18 cellular contexts compared by ENCODE assay signal in genomic region chr1:58074702-58075578, GRCh38.
DNase-seq lines count a peak whose midpoint lies in the region; ATAC-seq, FAIRE-seq and TF ChIP-seq lines count a peak whose summit lies in the region.
"Had no signal": no experiment of that assay in that cellular context is flagged by ENCODE, and none has a peak within 500 bp of the region (broad histone marks: within the 10 kb centered on the region; RNA-seq: fewer than 3 reads in every experiment).

No MANE protein-coding gene starts in this region.

- H3K9me3 ChIP-seq in GM12878 (replicated peaks; ENCODE audit: control insufficient read depth, insufficient read depth, low read length), result no peaks in the 10 kb centered on the region
- H3K9me3 ChIP-seq in right cardiac atrium (ENCODE audit: control insufficient read depth, low read length), result no peaks in the 10 kb centered on the region
- no peaks in the 10 kb centered on the region for H3K9me3 ChIP-seq in aorta (ENCODE audit: control insufficient read depth, low read length)
- no peaks in the 10 kb centered on the region for H3K9me3 ChIP-seq in PC-9 (ENCODE audit: insufficient read depth, low read depth)

- intact Hi-C loops in Right ventricle myocardium superior (cut with DNase I), result no loop called here
- intact Hi-C loops in cardiac septum (cut with DNase I), result no loop called here
- intact Hi-C loops in GM12878 (cut with micrococcal nuclease; ENCODE audit: unreplicated experiment), result no loop called here
- intact Hi-C loops in right cardiac atrium (cut with DNase I), result no loop called here
- intact Hi-C loops in aorta (cut with DNase I), result no loop called here
- intact Hi-C loops in PC-9 (cut with micrococcal nuclease; ENCODE audit: unreplicated experiment), result no loop called here

- ATAC-seq in Right ventricle myocardium superior (ENCODE audit: poor library complexity) (peak; percentile 61), GM12878 (no peak), right cardiac atrium (peak; percentile 14 to 72), aorta (ENCODE audit: low FRiP score) (peak; percentile 19), GM18505 (IDR thresholded peaks at IDR 0.05; ENCODE audit: unreplicated experiment) (no peak)
- ATAC-seq: CD8-positive, alpha-beta T cell; HCT116 had no signal

- DNase-seq in Right ventricle myocardium superior (no peak), cardiac septum (ENCODE audit: low spot score) (no peak), GM12878 (ENCODE audit: low read depth, low spot score) (no peak), right cardiac atrium (peak in 1 of 3 donors; percentile 51), aorta (no peak), PC-9 (no peak)
- DNase-seq: CD8-positive, alpha-beta T cell; COR-L47; DMS153; DMS79 treated with DMSO at 0.1 percent for 48 hours; EL had no signal

- H3K79me2 ChIP-seq in GM12878 (ENCODE audit: control insufficient read depth, insufficient read depth, low read length) (no peaks in the 10 kb centered on the region), PC-9 (ENCODE audit: low read depth) (no peaks in the 10 kb centered on the region)

- BruUV-seq in GM12878 (replicated peaks; lab: Mats Ljungman, UMichigan) (no TSS peak), PC-9 (replicated peaks; lab: Mats Ljungman, UMichigan) (no TSS peak)

- no peak overlapping the region for H3K9ac ChIP-seq in GM12878 (ENCODE audit: control insufficient read depth, insufficient read depth, low read length)

- H3K27me3 ChIP-seq in GM12878 (replicated peaks in 1 of 2; ENCODE audit: control insufficient read depth in 2 of 2, insufficient read depth in 2 of 2, low read length in 1 of 2) (no peaks in the 10 kb centered on the region; a peak in 2 of 4 replicates), right cardiac atrium (ENCODE audit: control insufficient read depth, insufficient read depth) (no peaks in the 10 kb centered on the region), aorta (ENCODE audit: control insufficient read depth in 1 of 2, insufficient read depth in 2 of 2, low read length in 1 of 2) (no peaks in the 10 kb centered on the region), PC-9 (ENCODE audit: insufficient read depth, low read depth) (no peaks in the 10 kb centered on the region)

- H3K36me3 ChIP-seq in GM12878 (ENCODE audit: control insufficient read depth in 2 of 2, insufficient read depth in 2 of 2, low read length in 1 of 2) (no peaks in the 10 kb centered on the region), aorta (ENCODE audit: control insufficient read depth in 1 of 2, insufficient read depth in 2 of 2, low read length in 1 of 2) (no peaks in the 10 kb centered on the region), PC-9 (ENCODE audit: low read depth) (no peaks in the 10 kb centered on the region)

- POLR2A ChIA-PET in GM12878 (lab: Charles Lee) (no interaction called here), PC-9 (lab: Charles Lee; ENCODE audit: unreplicated experiment) (no interaction called here)

- in situ Hi-C loops in GM12878 (cut with MboI), result no loop called here

- no peak for TF ChIP-seq RAD21 in GM12878 (IDR thresholded peaks at IDR 0.05; ENCODE audit: insufficient read depth, low read depth, low read length)

- 9% methylated on average over 5 of the region's 5 CpGs for WGBS in GM12878 (ENCODE audit: insufficient coverage, insufficient replicate concordance, low lambda C conversion rate, missing lambda C conversion rate)
- 27% methylated on average over 5 of the region's 5 CpGs for WGBS in right cardiac atrium
- 36 to 37% methylated on average over 5 of the region's 5 CpGs for WGBS in aorta, 2 donors

- H3F3A ChIP-seq in PC-9 (ENCODE audit: insufficient read depth, low read depth), result no peaks in the 10 kb centered on the region

- RAD21 ChIA-PET in GM12878 (lab: Charles Lee; ENCODE audit: unreplicated experiment), result interaction anchor here (1.4 to 1.6 kb wide), 2 partner anchors 17 to 89 kb away, joined by 3 read pairs; no protein-coding TSS in a partner anchor

- SMC1A ChIA-PET in GM12878 (lab: Charles Lee; ENCODE audit: uncharacterized antibody, unreplicated experiment), result interaction anchor here (0.7 to 2.1 kb wide), 6 partner anchors 10 to 33 kb away, joined by 3 to 6 read pairs (median 3); no protein-coding TSS in a partner anchor

- no peaks in the 10 kb centered on the region for H3K9me2 ChIP-seq in PC-9 (ENCODE audit: insufficient read depth)

- H3K4me3 ChIP-seq in GM12878, result no peak overlapping the region
- no peak overlapping the region for H3K4me3 ChIP-seq in right cardiac atrium (ENCODE audit: low read length)
- no peak overlapping the region for H3K4me3 ChIP-seq in aorta (ENCODE audit: low read length in 2 of 2)
- H3K4me3 ChIP-seq in PC-9, result no peak overlapping the region

- TF ChIP-seq CTCF in GM12878 (IDR thresholded peaks at IDR 0.05 in 2 of 3, conservative IDR thresholded peaks at IDR 0.05 in 1 of 3; ENCODE audit: control insufficient read depth in 2 of 3, extremely low read depth in 1 of 3, insufficient read depth in 1 of 3, low read depth in 3 of 3, low read length in 3 of 3), result no peak
- no peak for TF ChIP-seq CTCF in PC-9 (conservative IDR thresholded peaks at IDR 0.05)

- H3K27ac ChIP-seq in GM12878 (ENCODE audit: control insufficient read depth, insufficient read depth) (no peak overlapping the region), right cardiac atrium (ENCODE audit: low read length) (no peak overlapping the region), aorta (ENCODE audit: low read depth in 1 of 2, low read length in 2 of 2) (no peak overlapping the region), PC-9 (no peak overlapping the region)
- H3K27ac ChIP-seq: HL-60 had no signal

- TF ChIP-seq POLR2A in GM12878 (IDR thresholded peaks at IDR 0.05; ENCODE audit: low read depth, low read length) (no peak), GM18505 (IDR thresholded peaks at IDR 0.05; ENCODE audit: borderline replicate concordance, extremely low read depth, insufficient read depth, insufficient read length) (no peak)

- TF ChIP-seq EP300 in GM12878 (IDR thresholded peaks at IDR 0.05; ENCODE audit: borderline replicate concordance in 1 of 2, control insufficient read depth in 1 of 2, low read depth in 2 of 2, low read length in 2 of 2), result no peak

- no peaks in the 10 kb centered on the region for H3K4me1 ChIP-seq in GM12878 (ENCODE audit: control insufficient read depth, insufficient read depth, low read length)
- no peaks in the 10 kb centered on the region for H3K4me1 ChIP-seq in right cardiac atrium (ENCODE audit: control insufficient read depth, insufficient read depth, low read length)
- H3K4me1 ChIP-seq in aorta (ENCODE audit: control insufficient read depth in 1 of 2, insufficient read depth in 2 of 2, low read length in 2 of 2), result no peaks in the 10 kb centered on the region
- H3K4me1 ChIP-seq in PC-9 (replicated peaks; ENCODE audit: insufficient read depth), result no peaks in the 10 kb centered on the region

- FAIRE-seq in GM12878 (lab: Jason Lieb, UNC), result no peak
- FAIRE-seq: A204.1, D721Med, G401.6, GM12892 had no signal

- H4K20me1 ChIP-seq in GM12878 (ENCODE audit: control insufficient read depth, insufficient read depth), result no peaks in the 10 kb centered on the region
- no peaks in the 10 kb centered on the region for H4K20me1 ChIP-seq in PC-9 (ENCODE audit: insufficient read depth)

- no peak overlapping the region for H2AFZ ChIP-seq in GM12878 (ENCODE audit: control insufficient read depth, low read depth, low read length)
- H2AFZ ChIP-seq in PC-9, result no peak overlapping the region

- CTCF ChIA-PET in GM12878 (lab: Yijun Ruan, JAX) (interaction anchor here (0.8 to 1.6 kb wide), 3 partner anchors 9 to 577 kb away, joined by 3 to 4 read pairs (median 3); no protein-coding TSS in a partner anchor), PC-9 (lab: Charles Lee) (no interaction called here)

- no peak overlapping the region for H3K4me2 ChIP-seq in GM12878 (ENCODE audit: control insufficient read depth, insufficient read depth)
- no peak overlapping the region for H3K4me2 ChIP-seq in PC-9

TF ChIP-seq in GM12878, 131 proteins besides CTCF, POLR2A, EP300 and RAD21:
- TF ChIP-seq ATF3 (IDR thresholded peaks at IDR 0.05; ENCODE audit: borderline replicate concordance, extremely low read depth, low read depth, low read length) (no peak), JUNB (IDR thresholded peaks at IDR 0.05) (no peak), CHD1 (IDR thresholded peaks at IDR 0.05; ENCODE audit: low read depth, low read length) (no peak), RAD51 (IDR thresholded peaks at IDR 0.05) (peak; percentile 17; the same call in 1 of the 2 replicates), SMC3 (IDR thresholded peaks at IDR 0.05; ENCODE audit: borderline replicate concordance, low read length) (no peak)
TF ChIP-seq in GM12878: peak in this region for 1.

Comparison
In these comparisons a context has a peak if more than half of its experiments do, and no peak if none do; other contexts are left out.
1. ATAC-seq: peak in Right ventricle myocardium superior (single experiment), right cardiac atrium (2 of 2) and aorta (single experiment); none in GM12878 (single experiment) and GM18505 (single experiment).